9 cellular contexts compared by ENCODE assay signal in genomic region chr1:210292276-210292851, GRCh38. TPM values are rescaled to one million over a fixed set of nuclear protein-coding genes. Genes with fewer than 3 reads are reported as not detected.
A peak's percentile ranks its signal among the peaks of the same experiment; 100 is the strongest.
DNase-seq lines count a peak whose midpoint lies in the region; ATAC-seq and TF ChIP-seq lines count a peak whose summit lies in the region.
"Had no signal": no experiment of that assay in that cellular context is flagged by ENCODE, and none has a peak within 500 bp of the region (broad histone marks: within the 10 kb centered on the region; RNA-seq: fewer than 3 reads in every experiment).

No MANE protein-coding gene starts in this region.

- no peak for TF ChIP-seq POLR2A in esophagus squamous epithelium (IDR thresholded peaks at IDR 0.05)

- TF ChIP-seq CTCF in AG04450 (IDR thresholded peaks at IDR 0.05; ENCODE audit: low read depth, low read length) (no peak), esophagus squamous epithelium (IDR thresholded peaks at IDR 0.05) (peak in 5 of 6 experiments; percentile 25 to 52 (median 25)), thoracic aorta (IDR thresholded peaks at IDR 0.05) (no peak)
- peak; percentile 30 for TF ChIP-seq CTCF in activated CD8-positive, alpha-beta T cell treated with anti-CD3 and anti-CD28 coated beads for 36 hours (IDR thresholded peaks at IDR 0.05)

- CTCF ChIA-PET in AG04450 (lab: Charles Lee), result interaction anchor here (1.4 to 1.9 kb wide), 5 partner anchors 10 to 69 kb away, joined by 3 to 12 read pairs (median 4); no protein-coding TSS in a partner anchor
- CTCF ChIA-PET in activated CD8-positive, alpha-beta T cell treated with anti-CD3 and anti-CD28 coated beads for 36 hours (lab: Charles Lee), result interaction anchor here (0.9 to 1.8 kb wide), 9 partner anchors 9 to 432 kb away, joined by 3 to 5 read pairs (median 4); no protein-coding TSS in a partner anchor

- peak; percentile 72 for ATAC-seq in GM18907 (IDR thresholded peaks at IDR 0.05; ENCODE audit: unreplicated experiment)
- peak; percentile 82 for ATAC-seq in activated CD8-positive, alpha-beta T cell treated with anti-CD3 and anti-CD28 coated beads for 36 hours
- ATAC-seq in naive thymus-derived CD8-positive, alpha-beta T cell, result peak in 1 of 2 donors; percentile 48
- ATAC-seq in thoracic aorta (ENCODE audit: insufficient number of reproducible peaks, low FRiP score, low read depth), result no peak
- no peak for ATAC-seq in HG02885 (IDR thresholded peaks at IDR 0.05; ENCODE audit: poor library complexity, unreplicated experiment)

- H3K36me3 Mint-ChIP-seq in activated CD8-positive, alpha-beta T cell treated with anti-CD3 and anti-CD28 coated beads for 36 hours (ENCODE audit: low read depth), result no peaks in the 10 kb centered on the region
- no peaks in the 10 kb centered on the region for H3K36me3 Mint-ChIP-seq in naive thymus-derived CD8-positive, alpha-beta T cell
- H3K36me3 Mint-ChIP-seq: immature natural killer cell had no signal

- H3K27me3 Mint-ChIP-seq in activated CD8-positive, alpha-beta T cell treated with anti-CD3 and anti-CD28 coated beads for 36 hours, result peaks cover 46% of the 10 kb centered on the region
- peaks cover 31 to 68% (median 48%) of the 10 kb centered on the region in 5 donors for H3K27me3 Mint-ChIP-seq in naive thymus-derived CD8-positive, alpha-beta T cell

- H3K4me1 Mint-ChIP-seq in activated CD8-positive, alpha-beta T cell treated with anti-CD3 and anti-CD28 coated beads for 36 hours (ENCODE audit: low read depth), result no peaks in the 10 kb centered on the region
- H3K4me1 Mint-ChIP-seq in naive thymus-derived CD8-positive, alpha-beta T cell, result peaks cover 4 to 6% (median 5%) of the 10 kb centered on the region in 4 donors
- H3K4me1 Mint-ChIP-seq: immature natural killer cell had no signal

- H3K27me3 ChIP-seq in AG04450 (ENCODE audit: control insufficient read depth, insufficient read depth, low read length) (peaks cover 40% of the 10 kb centered on the region), esophagus squamous epithelium (no peaks in the 10 kb centered on the region), thoracic aorta (replicated peaks; ENCODE audit: insufficient read depth) (no peaks in the 10 kb centered on the region)

- H3K4me3 ChIP-seq in AG04450 (ENCODE audit: low read depth, low read length) (peak overlapping the region; percentile 52), esophagus squamous epithelium (peak overlapping the region; percentile 42 to 65 (median 53)), thoracic aorta (peak overlapping the region; percentile 64)

- H3K9me3 Mint-ChIP-seq in activated CD8-positive, alpha-beta T cell treated with anti-CD3 and anti-CD28 coated beads for 36 hours, result no peaks in the 10 kb centered on the region
- no peaks in the 10 kb centered on the region for H3K9me3 Mint-ChIP-seq in naive thymus-derived CD8-positive, alpha-beta T cell
- H3K9me3 Mint-ChIP-seq: immature natural killer cell had no signal

- DNase-seq in AG04450 (ENCODE audit: low read depth, low spot score) (no peak), LoVo (ENCODE audit: low spot score) (peak; percentile 39), esophagus squamous epithelium (lab: John Stamatoyannopoulos, UW) (no peak), thoracic aorta (ENCODE audit: low spot score) (no peak)
- DNase-seq in activated CD8-positive, alpha-beta T cell treated with anti-CD3 and anti-CD28 coated beads for 36 hours, result peak; percentile 67
- DNase-seq in naive thymus-derived CD8-positive, alpha-beta T cell, result peak in 3 of 10 donors; percentile 2 to 9 (median 5)

- POLR2A ChIA-PET in AG04450 (lab: Yijun Ruan, JAX), result interaction anchor here (0.6 to 2.7 kb wide), 2 partner anchors 30 to 53 kb away, joined by 3 to 7 read pairs; no protein-coding TSS in a partner anchor
- POLR2A ChIA-PET in activated CD8-positive, alpha-beta T cell treated with anti-CD3 and anti-CD28 coated beads for 36 hours (lab: Charles Lee), result interaction anchor here (1.7 kb wide), 1 partner anchor 10 kb away, joined by 3 read pairs; no protein-coding TSS in a partner anchor
- POLR2A ChIA-PET in naive thymus-derived CD8-positive, alpha-beta T cell (lab: Charles Lee), result no interaction called here

- H3K36me3 ChIP-seq in esophagus squamous epithelium (no peaks in the 10 kb centered on the region), thoracic aorta (no peaks in the 10 kb centered on the region)

- peaks cover 31 to 52% (median 36%) of the 10 kb centered on the region in 3 donors for H3K4me1 ChIP-seq in esophagus squamous epithelium
- H3K4me1 ChIP-seq in thoracic aorta (ENCODE audit: control insufficient read depth in 1 of 2, low read depth in 2 of 2), result peaks cover 22 to 46% of the 10 kb centered on the region in 2 donors

- H3K27ac ChIP-seq in AG04450 (ENCODE audit: low read depth, low read length) (peak overlapping the region; percentile 31), esophagus squamous epithelium (peak overlapping the region; percentile 67 to 86 (median 78)), thoracic aorta (peak overlapping the region; percentile 88 to 95)

- intact Hi-C loops in activated CD8-positive, alpha-beta T cell treated with anti-CD3 and anti-CD28 coated beads for 36 hours (cut with micrococcal nuclease), result no loop called here
- intact Hi-C loops in esophagus squamous epithelium (cut with DNase I), result no loop called here

- no peak overlapping the region for H3K4me3 Mint-ChIP-seq in activated CD8-positive, alpha-beta T cell treated with anti-CD3 and anti-CD28 coated beads for 36 hours
- H3K4me3 Mint-ChIP-seq in naive thymus-derived CD8-positive, alpha-beta T cell, result peak overlapping the region; percentile 37 to 72 (median 54)
- H3K4me3 Mint-ChIP-seq: immature natural killer cell had no signal

- no peaks in the 10 kb centered on the region for H3K9me3 ChIP-seq in AG04450 (ENCODE audit: control insufficient read depth, insufficient read depth, low read length)
- no peaks in the 10 kb centered on the region for H3K9me3 ChIP-seq in esophagus squamous epithelium
- H3K9me3 ChIP-seq in thoracic aorta, result no peaks in the 10 kb centered on the region

- H3K27ac Mint-ChIP-seq in activated CD8-positive, alpha-beta T cell treated with anti-CD3 and anti-CD28 coated beads for 36 hours, result no peak overlapping the region
- no peak overlapping the region for H3K27ac Mint-ChIP-seq in naive thymus-derived CD8-positive, alpha-beta T cell
- H3K27ac Mint-ChIP-seq: immature natural killer cell had no signal

- WGBS in esophagus squamous epithelium, 2 donors, result 1% methylated on average over 15 of the region's 52 CpGs; no CpG with 5 or more reads in 1 of the 2 donors

RNA-seq across cellular contexts. Expression of gene HHAT, which starts 36.3 kb away (rescaled TPM):
- 4.8 and 5.1 TPM in 2 replicates for polyA plus RNA-seq in AG04450 (2011; rRNA removed)
- polyA minus RNA-seq in AG04450 (2011; rRNA and poly(A)+ RNA removed), result 10.3 and 13.7 TPM in 2 replicates
- total RNA-seq in activated CD8-positive, alpha-beta T cell treated with anti-CD3 and anti-CD28 coated beads for 36 hours, result 1 to 10 TPM in 1 of 2 experiments, under 1 TPM in 1; 0.99 to 1.4 TPM
- total RNA-seq in esophagus squamous epithelium (1 to 10 TPM; 3.4 to 5.2 (median 4.0) TPM), thoracic aorta (1 to 10 TPM; 4.5 to 4.6 TPM)
- 1 to 10 TPM; 1.5 to 1.8 TPM for total RNA-seq in naive thymus-derived CD8-positive, alpha-beta T cell
- 1 to 10 TPM in 1 of 3 donors, under 1 TPM in 2; 0.74 to 1.6 (median 0.75) TPM for polyA plus RNA-seq in naive thymus-derived CD8-positive, alpha-beta T cell

RNA-seq across cellular contexts. Expression of gene SERTAD4, which starts 59.8 kb away (rescaled TPM):
- 1.7 and 1.8 TPM in 2 replicates for polyA plus RNA-seq in AG04450 (2011; rRNA removed)
- polyA minus RNA-seq in AG04450 (2011; rRNA and poly(A)+ RNA removed), result 0.46 and 1.1 TPM in 2 replicates
- not detected for total RNA-seq in activated CD8-positive, alpha-beta T cell treated with anti-CD3 and anti-CD28 coated beads for 36 hours
- 10 to 100 TPM in 2 of 4 donors, 1 to 10 TPM in 2; 6.9 to 16.8 (median 11.5) TPM for total RNA-seq in esophagus squamous epithelium
- not detected for total RNA-seq in naive thymus-derived CD8-positive, alpha-beta T cell
- not detected for polyA plus RNA-seq in naive thymus-derived CD8-positive, alpha-beta T cell
- 10 to 100 TPM in 1 of 2 donors, 1 to 10 TPM in 1; 5.8 to 10.0 TPM for total RNA-seq in thoracic aorta
- polyA plus RNA-seq: immature natural killer cell had no signal

Comparison
In these comparisons a context has a peak if more than half of its experiments do, and no peak if none do; other contexts are left out.
1. DNase-seq: peak in LoVo (single experiment) and activated CD8-positive, alpha-beta T cell treated with anti-CD3 and anti-CD28 coated beads for 36 hours (single experiment); none in AG04450 (single experiment), esophagus squamous epithelium (single experiment) and thoracic aorta (single experiment).
2. H3K27ac ChIP-seq: peak in every context shown above with its lines; median percentile 92 in thoracic aorta; 78 in esophagus squamous epithelium; 31 in AG04450.
3. CTCF ChIP-seq: peak in activated CD8-positive, alpha-beta T cell treated with anti-CD3 and anti-CD28 coated beads for 36 hours (single experiment) and esophagus squamous epithelium (5 of 6); none in AG04450 (single experiment) and thoracic aorta (single experiment).
4. ATAC-seq: peak in GM18907 (single experiment) and activated CD8-positive, alpha-beta T cell treated with anti-CD3 and anti-CD28 coated beads for 36 hours (single experiment); none in thoracic aorta (single experiment) and HG02885 (single experiment).
5. RNA of gene SERTAD4, which starts 59.8 kb away (total RNA-seq): 6.9 to 16.8 TPM in esophagus squamous epithelium and 5.8 to 10.0 TPM in thoracic aorta; not detected in activated CD8-positive, alpha-beta T cell treated with anti-CD3 and anti-CD28 coated beads for 36 hours and not detected in naive thymus-derived CD8-positive, alpha-beta T cell; every median in the first group is over 4 times any median in the second.
6. Peak in every context shown above with its lines, with median percentiles within 50 percentile points of each other: H3K4me3 ChIP-seq.